In genomic region chr5:127031863-127032232, GRCh38 we compare ENCODE assay signal across 12 cellular contexts. TPM values are rescaled to one million over a fixed set of nuclear protein-coding genes. Genes with fewer than 3 reads are reported as not detected.
DNase-seq lines count a peak whose midpoint lies in the region; ATAC-seq lines count a peak whose summit lies in the region.
"Had no signal": no experiment of that assay in that cellular context is flagged by ENCODE, and none has a peak within 500 bp of the region (broad histone marks: within the 10 kb centered on the region; RNA-seq: fewer than 3 reads in every experiment).

No MANE protein-coding gene starts in this region.

- no peaks in the 10 kb centered on the region for H3K36me3 Mint-ChIP-seq in activated naive CD8-positive, alpha-beta T cell treated with anti-CD3 and anti-CD28 coated beads, Interleukin-2, amount 10 ng/mL, durations not matched to agents 7 days and 5 days
- H3K36me3 Mint-ChIP-seq in natural killer cell treated with Interleukin-12 subunit alpha and Interleukin-12 subunit beta and Interleukin-15 and Interleukin-18, amount 100 ng/mL, for 72 hours, result no peaks in the 10 kb centered on the region

- H3K9me3 Mint-ChIP-seq in activated naive CD8-positive, alpha-beta T cell treated with anti-CD3 and anti-CD28 coated beads, Interleukin-2, amount 10 ng/mL, durations not matched to agents 7 days and 5 days, result no peaks in the 10 kb centered on the region
- no peaks in the 10 kb centered on the region for H3K9me3 Mint-ChIP-seq in natural killer cell treated with Interleukin-12 subunit alpha and Interleukin-12 subunit beta and Interleukin-15 and Interleukin-18, amount 100 ng/mL, for 72 hours

- H3K27ac Mint-ChIP-seq in activated naive CD8-positive, alpha-beta T cell treated with anti-CD3 and anti-CD28 coated beads, Interleukin-2, amount 10 ng/mL, durations not matched to agents 7 days and 5 days, result peak overlapping the region; percentile 19
- H3K27ac Mint-ChIP-seq in natural killer cell treated with Interleukin-12 subunit alpha and Interleukin-12 subunit beta and Interleukin-15 and Interleukin-18, amount 100 ng/mL, for 72 hours, result peak overlapping the region; percentile 38 to 80

- ATAC-seq in activated naive CD8-positive, alpha-beta T cell treated with anti-CD3 and anti-CD28 coated beads, Interleukin-2, amount 10 ng/mL, durations not matched to agents 7 days and 5 days (ENCODE audit: low read depth), result no peak
- ATAC-seq in natural killer cell treated with Interleukin-12 subunit alpha and Interleukin-12 subunit beta and Interleukin-15 and Interleukin-18, amount 100 ng/mL, for 72 hours, result no peak
- no peak for ATAC-seq in GM21737 (IDR thresholded peaks at IDR 0.05; ENCODE audit: unreplicated experiment)
- ATAC-seq: Panc1 had no signal

- peaks cover 36% of the 10 kb centered on the region for H3K27me3 Mint-ChIP-seq in activated naive CD8-positive, alpha-beta T cell treated with anti-CD3 and anti-CD28 coated beads, Interleukin-2, amount 10 ng/mL, durations not matched to agents 7 days and 5 days
- H3K27me3 Mint-ChIP-seq in natural killer cell treated with Interleukin-12 subunit alpha and Interleukin-12 subunit beta and Interleukin-15 and Interleukin-18, amount 100 ng/mL, for 72 hours, result peaks cover 9 to 16% of the 10 kb centered on the region in 2 donors

- DNase-seq in NOMO-1 treated with DMSO at 0.1 percent for 48 hours (lab: John Stamatoyannopoulos, UW; ENCODE audit: unreplicated experiment) (peak; percentile 2), NOMO-1 treated with dmso at 0.1 percent for 144 hours (lab: John Stamatoyannopoulos, UW; ENCODE audit: unreplicated experiment) (no peak), HT-29 (ENCODE audit: low spot score) (peak; percentile 23), kidney glomerular epithelial cell (lab: John Stamatoyannopoulos, UW) (no peak), NCI-H2029 treated with DMSO at 0.1 percent for 48 hours (lab: John Stamatoyannopoulos, UW) (no peak)
- DNase-seq in activated naive CD8-positive, alpha-beta T cell treated with anti-CD3 and anti-CD28 coated beads, Interleukin-2, amount 10 ng/mL, durations not matched to agents 7 days and 5 days, result no peak
- no peak for DNase-seq in natural killer cell treated with Interleukin-12 subunit alpha and Interleukin-12 subunit beta and Interleukin-15 and Interleukin-18, amount 100 ng/mL, for 72 hours (ENCODE audit: low spot score)
- DNase-seq: GDM1, hypothalamus, NCI-H2081 treated with DMSO at 0.1 percent for 48 hours had no signal

- POLR2A ChIA-PET in activated naive CD8-positive, alpha-beta T cell treated with anti-CD3 and anti-CD28 coated beads, Interleukin-2, amount 10 ng/mL, durations not matched to agents 7 days and 5 days (lab: Charles Lee), result interaction anchor here (1.4 to 2.2 kb wide), 2 partner anchors 41 to 254 kb away, joined by 5 to 7 read pairs; partner anchors contain the start of gene C5orf63

- peaks cover 15% of the 10 kb centered on the region for H3K4me1 Mint-ChIP-seq in activated naive CD8-positive, alpha-beta T cell treated with anti-CD3 and anti-CD28 coated beads, Interleukin-2, amount 10 ng/mL, durations not matched to agents 7 days and 5 days
- peaks cover 20 to 22% of the 10 kb centered on the region in 2 donors for H3K4me1 Mint-ChIP-seq in natural killer cell treated with Interleukin-12 subunit alpha and Interleukin-12 subunit beta and Interleukin-15 and Interleukin-18, amount 100 ng/mL, for 72 hours (ENCODE audit: low read depth in 2 of 2)

- peak overlapping the region; percentile 86 for H3K4me3 Mint-ChIP-seq in activated naive CD8-positive, alpha-beta T cell treated with anti-CD3 and anti-CD28 coated beads, Interleukin-2, amount 10 ng/mL, durations not matched to agents 7 days and 5 days
- peak overlapping the region; percentile 84 for H3K4me3 Mint-ChIP-seq in natural killer cell treated with Interleukin-12 subunit alpha and Interleukin-12 subunit beta and Interleukin-15 and Interleukin-18, amount 100 ng/mL, for 72 hours

RNA-seq across cellular contexts. Expression of gene MARCHF3, which starts 1.5 kb away (rescaled TPM):
- 18.2 and 32.5 TPM in 2 replicates for total RNA-seq in HT-29 (2014; rRNA removed; shearing (Covaris generic))
- total RNA-seq in activated naive CD8-positive, alpha-beta T cell treated with anti-CD3 and anti-CD28 coated beads, Interleukin-2, amount 10 ng/mL, durations not matched to agents 7 days and 5 days, result 1 to 10 TPM; 2.4 to 2.7 TPM
- total RNA-seq in natural killer cell treated with Interleukin-12 subunit alpha and Interleukin-12 subunit beta and Interleukin-15 and Interleukin-18, amount 100 ng/mL, for 72 hours, result 10 to 100 TPM; 19.2 to 46.2 TPM

RNA-seq across cellular contexts. Expression of gene C5orf63, which starts 41.5 kb away (rescaled TPM):
- total RNA-seq in HT-29 (2014; rRNA removed; shearing (Covaris generic)), result 4.4 and 8.1 TPM in 2 replicates
- total RNA-seq in activated naive CD8-positive, alpha-beta T cell treated with anti-CD3 and anti-CD28 coated beads, Interleukin-2, amount 10 ng/mL, durations not matched to agents 7 days and 5 days, result 10 to 100 TPM in 1 of 2 experiments, 1 to 10 TPM in 1; 8.8 to 11.6 TPM
- 10 to 100 TPM; 10.2 to 12.9 TPM for total RNA-seq in natural killer cell treated with Interleukin-12 subunit alpha and Interleukin-12 subunit beta and Interleukin-15 and Interleukin-18, amount 100 ng/mL, for 72 hours

Comparison
In these comparisons a context has a peak if more than half of its experiments do, and no peak if none do; other contexts are left out.
1. DNase-seq: peak in NOMO-1 treated with DMSO at 0.1 percent for 48 hours (single experiment) and HT-29 (single experiment); none in NOMO-1 treated with dmso at 0.1 percent for 144 hours (single experiment), activated naive CD8-positive, alpha-beta T cell treated with anti-CD3 and anti-CD28 coated beads, Interleukin-2, amount 10 ng/mL, durations not matched to agents 7 days and 5 days (single experiment), natural killer cell treated with Interleukin-12 subunit alpha and Interleukin-12 subunit beta and Interleukin-15 and Interleukin-18, amount 100 ng/mL, for 72 hours (single experiment), kidney glomerular epithelial cell (single experiment) and NCI-H2029 treated with DMSO at 0.1 percent for 48 hours (single experiment).